Comparison of ENCODE assay signal across 12 cellular contexts in the genomic region with DNA sequence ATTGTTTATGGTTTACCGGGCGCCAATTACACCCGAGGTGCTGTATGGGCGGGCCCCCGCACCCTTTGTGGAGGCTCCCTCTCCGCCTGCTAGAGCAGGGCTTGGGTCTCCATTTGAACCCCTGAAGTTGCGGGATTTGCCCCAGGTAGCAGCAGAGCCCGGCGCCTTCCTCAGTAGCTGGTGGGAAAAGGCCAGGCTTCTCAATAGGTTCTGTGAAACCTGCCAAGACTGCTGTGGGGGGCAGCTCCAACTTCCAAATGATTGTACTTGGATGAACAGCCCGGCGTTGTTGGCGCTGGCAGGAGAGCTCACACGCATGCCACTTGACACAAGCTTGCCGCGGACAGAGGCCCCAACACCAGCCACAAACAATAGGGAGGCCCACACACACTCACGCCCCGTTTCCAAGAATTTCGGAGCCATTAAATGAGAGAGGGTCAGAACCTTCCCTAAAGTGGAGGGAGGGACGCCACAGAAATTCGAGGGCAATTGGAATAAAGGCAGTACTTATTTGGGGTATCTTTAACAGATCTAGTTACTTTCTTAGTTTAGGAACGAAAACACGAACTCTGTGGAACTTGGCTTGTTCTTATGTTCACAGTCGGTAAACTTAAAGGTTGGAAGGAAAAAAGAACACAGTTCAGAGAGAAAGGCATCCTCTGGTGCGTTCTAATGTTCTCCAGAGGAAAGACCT. TPM values are rescaled to one million over a fixed set of nuclear protein-coding genes. Genes with fewer than 3 reads are reported as not detected.
DNase-seq lines count a peak whose midpoint lies in the region; ATAC-seq, FAIRE-seq and TF ChIP-seq lines count a peak whose summit lies in the region.
"Had no signal": no experiment of that assay in that cellular context is flagged by ENCODE, and none has a peak within 500 bp of the region (broad histone marks: within the 10 kb centered on the region; RNA-seq: fewer than 3 reads in every experiment).

No MANE protein-coding gene starts in this region.

- H3K27ac ChIP-seq in keratinocyte (ENCODE audit: control insufficient read depth, insufficient read depth, low read length) (peak overlapping the region; percentile 0), smooth muscle cell (ENCODE audit: low read depth) (no peak overlapping the region)
- H3K27ac ChIP-seq in effector memory CD4-positive, alpha-beta T cell (ENCODE audit: insufficient read depth, low read length, poor library complexity, severe bottlenecking) = no peak overlapping the region

- peaks cover 24% of the 10 kb centered on the region for H3F3A ChIP-seq in smooth muscle cell (ENCODE audit: low read depth)

- 8% methylated on average over 24 of the region's 24 CpGs for WGBS in smooth muscle cell (ENCODE audit: low lambda C conversion rate)

- TF ChIP-seq CTCF in astrocyte of the cerebellum (IDR thresholded peaks at IDR 0.05; ENCODE audit: low read depth, low read length, missing control alignments) = no peak
- TF ChIP-seq CTCF in keratinocyte (optimal IDR thresholded peaks at IDR 0.05 in 1 of 3, IDR thresholded peaks at IDR 0.05 in 1 of 3, conservative IDR thresholded peaks at IDR 0.05 in 1 of 3; ENCODE audit: extremely low read depth in 1 of 3, insufficient read depth in 2 of 3, low read length in 3 of 3) = no peak
- no peak for TF ChIP-seq CTCF in smooth muscle cell (IDR thresholded peaks at IDR 0.05; ENCODE audit: borderline replicate concordance, insufficient read depth, poor library complexity, severe bottlenecking)

- H3K9me1 ChIP-seq in keratinocyte (ENCODE audit: control insufficient read depth, extremely low read depth, insufficient read depth, low read length) = no peaks in the 10 kb centered on the region

- DNase-seq in DMS53 (lab: John Stamatoyannopoulos, UW) = peak; percentile 22
- DNase-seq in DMS53 treated with DMSO at 0.1 percent for 48 hours (lab: John Stamatoyannopoulos, UW; ENCODE audit: unreplicated experiment) = no peak
- DNase-seq in astrocyte of the cerebellum (ENCODE audit: low read depth) = no peak
- DNase-seq in keratinocyte (ENCODE audit: low read depth, low spot score) = no peak
- DNase-seq in smooth muscle cell (lab: John Stamatoyannopoulos, UW; ENCODE audit: unreplicated experiment) = no peak
- no peak for DNase-seq in effector memory CD4-positive, alpha-beta T cell
- DNase-seq in activated CD8-positive, alpha-beta memory T cell treated with anti-CD3 and anti-CD28 coated beads for 24 hours = no peak
- DNase-seq in left lobe of liver (ENCODE audit: low spot score) = no peak
- DNase-seq: effector memory CD8-positive, alpha-beta T cell; stimulated activated CD4-positive, alpha-beta T cell treated with anti-CD3 and anti-CD28 coated beads, Interleukin-2, amount 100 ng/mL, for 48 hours had no signal

- peak overlapping the region; percentile 69 for H3K9ac ChIP-seq in keratinocyte (ENCODE audit: control insufficient read depth, extremely low read depth, insufficient read depth, low read length)
- H3K9ac ChIP-seq in smooth muscle cell (ENCODE audit: low read depth) = peak overlapping the region; percentile 70

- H3K79me2 ChIP-seq in keratinocyte (ENCODE audit: control insufficient read depth, insufficient read depth, low read length) = peaks cover 18% of the 10 kb centered on the region
- peaks cover 49% of the 10 kb centered on the region for H3K79me2 ChIP-seq in smooth muscle cell (ENCODE audit: low read depth)

- no peak for FAIRE-seq in keratinocyte (lab: Jason Lieb, UNC)
- FAIRE-seq: A204.1 had no signal

- H4K20me1 ChIP-seq in keratinocyte (ENCODE audit: control insufficient read depth, extremely low read depth, insufficient read depth, low read length) (no peaks in the 10 kb centered on the region), smooth muscle cell (ENCODE audit: low read depth) (peaks cover 47% of the 10 kb centered on the region)

- H3K9me3 ChIP-seq in keratinocyte (ENCODE audit: control insufficient read depth, low read depth, low read length) (no peaks in the 10 kb centered on the region), smooth muscle cell (replicated peaks; ENCODE audit: low read depth) (no peaks in the 10 kb centered on the region)
- H3K9me3 ChIP-seq in effector memory CD4-positive, alpha-beta T cell (ENCODE audit: control insufficient read depth, low read length) = no peaks in the 10 kb centered on the region

- dilution Hi-C loops in keratinocyte (cut with MboI; ENCODE audit: extremely low pct_ligation_motif_present, low sequenced_read_pairs) = no loop called here

- peaks cover 4% of the 10 kb centered on the region for H3K27me3 ChIP-seq in keratinocyte (ENCODE audit: control insufficient read depth, extremely low read depth, insufficient read depth, low read length)
- H3K27me3 ChIP-seq in smooth muscle cell (ENCODE audit: low read depth) = peaks cover 14% of the 10 kb centered on the region
- no peaks in the 10 kb centered on the region for H3K27me3 ChIP-seq in effector memory CD4-positive, alpha-beta T cell (replicated peaks; ENCODE audit: control insufficient read depth, insufficient read depth, low read length, poor library complexity, severe bottlenecking)

- H3K36me3 ChIP-seq in keratinocyte (ENCODE audit: control insufficient read depth in 2 of 2, extremely low read depth in 1 of 2, insufficient read depth in 2 of 2, low read length in 2 of 2) (no peaks in the 10 kb centered on the region), smooth muscle cell (ENCODE audit: low read depth) (no peaks in the 10 kb centered on the region)
- no peaks in the 10 kb centered on the region for H3K36me3 ChIP-seq in effector memory CD4-positive, alpha-beta T cell (ENCODE audit: control insufficient read depth, insufficient read depth, low read length)

- in situ Hi-C loops in astrocyte of the cerebellum (cut with HindIII; ENCODE audit: low sequenced_read_pairs) = no loop called here

- H3K4me1 ChIP-seq in keratinocyte (ENCODE audit: control insufficient read depth, extremely low read depth, insufficient read depth, low read length) (peaks cover 60% of the 10 kb centered on the region), smooth muscle cell (ENCODE audit: low read depth) (peaks cover 42% of the 10 kb centered on the region)
- H3K4me1 ChIP-seq in effector memory CD4-positive, alpha-beta T cell (ENCODE audit: control insufficient read depth, insufficient read depth, low read length, poor library complexity, severe bottlenecking) = peaks cover 20% of the 10 kb centered on the region

- ATAC-seq in left lobe of liver = no peak
- ATAC-seq: activated CD4-positive, CD25-positive, alpha-beta regulatory T cell treated with anti-CD3 and anti-CD28 coated beads, Interleukin-2, amount 50 U/mL, for 24 hours; effector memory CD8-positive, alpha-beta T cell had no signal

- peak overlapping the region; percentile 96 for H3K4me2 ChIP-seq in keratinocyte (ENCODE audit: control insufficient read depth, extremely low read depth, insufficient read depth, low read depth, low read length)
- peak overlapping the region; percentile 99 for H3K4me2 ChIP-seq in smooth muscle cell

- peak overlapping the region; percentile 49 for H3K4me3 ChIP-seq in astrocyte of the cerebellum (ENCODE audit: low read depth, low read length)
- H3K4me3 ChIP-seq in keratinocyte (ENCODE audit: control insufficient read depth in 2 of 3, extremely low read depth in 1 of 3, insufficient read depth in 2 of 3, low read depth in 1 of 3, low read length in 3 of 3) = peak overlapping the region; percentile 63 to 75 (median 72)
- peak overlapping the region; percentile 90 for H3K4me3 ChIP-seq in smooth muscle cell
- no peak overlapping the region for H3K4me3 ChIP-seq in effector memory CD4-positive, alpha-beta T cell (ENCODE audit: insufficient read depth, low read depth, low read length, poor library complexity, severe bottlenecking)

- no peak overlapping the region for H2AFZ ChIP-seq in keratinocyte (ENCODE audit: control insufficient read depth, low read length)
- no peak overlapping the region for H2AFZ ChIP-seq in smooth muscle cell (ENCODE audit: low read depth)

RNA-seq across cellular contexts. Expression of gene EPHB3, which starts 1.4 kb away (rescaled TPM):
- 2.2 to 6.7 TPM (median 3.7 TPM) in 3 replicates for polyA plus RNA-seq in keratinocyte
- 13.7 TPM for polyA plus RNA-seq in keratinocyte (2011; ENCODE audit: low read depth)
- polyA plus RNA-seq in keratinocyte (2011; cell fraction: cytosol; rRNA removed) = 1.3 and 3.2 TPM in 2 replicates
- 21.1 and 21.6 TPM in 2 replicates for polyA plus RNA-seq in keratinocyte (2011; cell fraction: nucleus; rRNA removed)
- polyA plus RNA-seq in keratinocyte (2012; ENCODE audit: low replicate concordance) = 8.3 and 66.7 TPM in 2 replicates
- polyA minus RNA-seq in keratinocyte = 8.0 to 36.6 TPM (median 14.7 TPM) in 3 replicates
- 7.1 TPM for polyA minus RNA-seq in keratinocyte (2011; cell fraction: cytosol; rRNA and poly(A)+ RNA removed)
- polyA minus RNA-seq in keratinocyte (2011; cell fraction: nucleus; rRNA and poly(A)+ RNA removed) = 28.8 and 31.2 TPM in 2 replicates
- 9.9 and 11.1 TPM in 2 replicates for total RNA-seq in smooth muscle cell
- 23.1 and 31.6 TPM in 2 replicates for polyA plus RNA-seq in smooth muscle cell
- total RNA-seq in left lobe of liver = 0.65 TPM
